In the genomic region with DNA sequence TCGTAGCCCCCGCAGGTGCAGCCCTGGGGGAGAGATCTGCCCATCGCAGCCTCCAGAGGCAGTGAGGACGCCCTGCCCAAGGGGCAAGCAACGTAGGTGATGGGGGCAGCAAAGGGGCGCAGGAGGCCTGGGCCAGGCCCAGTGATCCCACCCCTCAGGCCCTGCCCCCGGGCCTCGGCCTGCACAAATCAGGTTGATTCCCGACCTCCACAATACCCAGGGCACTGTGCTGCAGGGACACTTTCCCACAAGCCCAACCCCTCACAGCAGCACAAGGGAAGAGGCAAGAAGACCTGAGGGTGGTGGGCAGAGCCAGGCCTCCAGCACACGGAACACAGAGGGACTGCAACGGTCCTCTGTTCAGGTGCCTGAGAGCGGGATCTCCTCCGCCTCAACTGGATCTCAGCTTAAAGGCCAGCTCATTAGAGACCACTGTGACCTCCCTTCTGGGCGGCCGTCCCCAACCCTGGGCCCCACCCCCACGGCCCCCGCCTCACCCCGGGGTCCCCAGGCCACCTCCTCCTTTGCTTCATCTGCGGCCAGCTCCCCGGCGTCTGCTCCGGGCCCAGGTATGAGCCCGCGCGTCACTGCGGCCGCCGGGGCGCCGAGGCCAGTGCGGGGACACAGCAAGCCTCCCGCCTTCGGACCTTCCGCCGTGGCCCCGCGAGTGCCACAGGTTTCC, we compare ENCODE assay signal across 8 cellular contexts. TPM values are rescaled to one million over a fixed set of nuclear protein-coding genes. Genes with fewer than 3 reads are reported as not detected.
DNase-seq lines count a peak whose midpoint lies in the region; ATAC-seq, FAIRE-seq and TF ChIP-seq lines count a peak whose summit lies in the region.

No MANE protein-coding gene starts in this region.

- H3K27ac ChIP-seq in gastroesophageal sphincter, result peak overlapping the region; percentile 14 to 100 (median 94)
- peak overlapping the region; percentile 100 for H3K27ac ChIP-seq in psoas muscle

- TF ChIP-seq POLR2A in gastroesophageal sphincter (IDR thresholded peaks at IDR 0.05), result no peak

- intact Hi-C loops in psoas muscle (cut with DNase I), result loop anchor here in 1 of 2 donors (10.0 kb wide), 1 partner anchor 347 kb away; a partner anchor contains a TSS

- peak overlapping the region; percentile 92 for H3K4me3 Mint-ChIP-seq in activated CD4-positive, alpha-beta T cell treated with anti-CD3 and anti-CD28 coated beads, Interleukin-2, amount 10 ng/mL, durations not matched to agents 7 days and 5 days

- no peaks in the 10 kb centered on the region for H3K27me3 Mint-ChIP-seq in activated CD4-positive, alpha-beta T cell treated with anti-CD3 and anti-CD28 coated beads, Interleukin-2, amount 10 ng/mL, durations not matched to agents 7 days and 5 days

- no peak for FAIRE-seq in D721Med (lab: Jason Lieb, UNC)

- ATAC-seq in GM19023 (IDR thresholded peaks at IDR 0.05; ENCODE audit: unreplicated experiment) (peak; percentile 26), HG03175 (IDR thresholded peaks at IDR 0.05; ENCODE audit: unreplicated experiment) (peak; percentile 26), gastroesophageal sphincter (peak; percentile 19), psoas muscle (peak in 3 of 4 donors; percentile 14 to 22 (median 21))

- H3K27ac Mint-ChIP-seq in activated CD4-positive, alpha-beta T cell treated with anti-CD3 and anti-CD28 coated beads, Interleukin-2, amount 10 ng/mL, durations not matched to agents 7 days and 5 days, result peak overlapping the region; percentile 90

- no peak for TF ChIP-seq EP300 in gastroesophageal sphincter (IDR thresholded peaks at IDR 0.05)

- H3K27me3 ChIP-seq in BJ (ENCODE audit: control insufficient read depth, insufficient read depth, low read length) (no peaks in the 10 kb centered on the region), gastroesophageal sphincter (no peaks in the 10 kb centered on the region), psoas muscle (ENCODE audit: insufficient read depth in 3 of 3, low read length in 2 of 3) (no peaks in the 10 kb centered on the region)

- POLR2A ChIA-PET in BJ (lab: Charles Lee), result interaction anchor here (0.5 to 1.0 kb wide), 4 partner anchors 15 to 1674 kb away, joined by 3 to 8 read pairs (median 4); a partner anchor contains a TSS
- POLR2A ChIA-PET in activated CD4-positive, alpha-beta T cell treated with anti-CD3 and anti-CD28 coated beads, Interleukin-2, amount 10 ng/mL, durations not matched to agents 7 days and 5 days (lab: Charles Lee), result no interaction called here

- H3K36me3 ChIP-seq in BJ (ENCODE audit: control insufficient read depth, insufficient read depth, low read length), result peaks cover 2% of the 10 kb centered on the region; the same call in 1 of the 2 replicates
- no peaks in the 10 kb centered on the region for H3K36me3 ChIP-seq in gastroesophageal sphincter
- no peaks in the 10 kb centered on the region for H3K36me3 ChIP-seq in psoas muscle (ENCODE audit: insufficient read depth in 1 of 2, low read depth in 1 of 2)

- H3K9me3 ChIP-seq in gastroesophageal sphincter (no peaks in the 10 kb centered on the region), psoas muscle (no peaks in the 10 kb centered on the region)

- no peak for TF ChIP-seq CTCF in BJ (IDR thresholded peaks at IDR 0.05; ENCODE audit: insufficient read depth, low read depth, low read length)
- no peak for TF ChIP-seq CTCF in gastroesophageal sphincter (IDR thresholded peaks at IDR 0.05)
- TF ChIP-seq CTCF in psoas muscle (IDR thresholded peaks at IDR 0.05), result no peak
- no peak for TF ChIP-seq CTCF in D721Med (IDR thresholded peaks at IDR 0.05; ENCODE audit: insufficient read depth, missing control alignments)

- peaks cover 28% of the 10 kb centered on the region for H3K36me3 Mint-ChIP-seq in activated CD4-positive, alpha-beta T cell treated with anti-CD3 and anti-CD28 coated beads, Interleukin-2, amount 10 ng/mL, durations not matched to agents 7 days and 5 days (ENCODE audit: low read depth)

- 90% methylated on average over 2 of the region's 37 CpGs; no CpG with 5 or more reads in 1 of the 2 donors for WGBS in gastroesophageal sphincter (ENCODE audit: low coverage in 1 of 2), 2 donors
- WGBS in psoas muscle, 3 donors, result 9 to 13% (median 13%) methylated on average over 34 to 37 of the region's 37 CpGs

- H3K4me1 Mint-ChIP-seq in activated CD4-positive, alpha-beta T cell treated with anti-CD3 and anti-CD28 coated beads, Interleukin-2, amount 10 ng/mL, durations not matched to agents 7 days and 5 days, result peaks cover 45% of the 10 kb centered on the region

- CTCF ChIA-PET in BJ (lab: Yijun Ruan, JAX), result interaction anchor here (0.9 to 1.5 kb wide), 2 partner anchors 83 to 85 kb away, joined by 4 to 6 read pairs; no protein-coding TSS in a partner anchor
- CTCF ChIA-PET in activated CD4-positive, alpha-beta T cell treated with anti-CD3 and anti-CD28 coated beads, Interleukin-2, amount 10 ng/mL, durations not matched to agents 7 days and 5 days (lab: Charles Lee), result interaction anchor here (0.9 to 1.5 kb wide), 5 partner anchors 10 to 405 kb away, joined by 3 to 4 read pairs (median 3); a partner anchor contains a TSS

- no peak for DNase-seq in BJ (ENCODE audit: low read depth)
- no peak for DNase-seq in activated CD4-positive, alpha-beta T cell treated with anti-CD3 and anti-CD28 coated beads, Interleukin-2, amount 10 ng/mL, durations not matched to agents 7 days and 5 days
- DNase-seq in psoas muscle, result peak; percentile 19 to 54
- no peak for DNase-seq in D721Med (ENCODE audit: insufficient read length, low spot score)
- no peak for DNase-seq in KG1 (lab: John Stamatoyannopoulos, UW)

- H3K4me1 ChIP-seq in gastroesophageal sphincter, result peaks cover 5 to 54% (median 33%) of the 10 kb centered on the region in 3 donors
- peaks cover 36% of the 10 kb centered on the region for H3K4me1 ChIP-seq in psoas muscle

- H3K4me3 ChIP-seq in BJ (ENCODE audit: low read depth, low read length) (peak overlapping the region; percentile 91), gastroesophageal sphincter (peak overlapping the region; percentile 89 to 99), psoas muscle (peak overlapping the region; percentile 99)

- H3K9me3 Mint-ChIP-seq in activated CD4-positive, alpha-beta T cell treated with anti-CD3 and anti-CD28 coated beads, Interleukin-2, amount 10 ng/mL, durations not matched to agents 7 days and 5 days, result no peaks in the 10 kb centered on the region

RNA-seq across cellular contexts. Expression of a gene that starts 0.8 kb away (rescaled TPM):
- polyA plus RNA-seq in BJ (2011; rRNA removed) (539 and 933 TPM in 2 replicates), psoas muscle (100 to 1,000 TPM; 257 to 612 (median 345) TPM)
- 713 and 1,022 TPM in 2 replicates for polyA minus RNA-seq in BJ (2011; rRNA and poly(A)+ RNA removed)
- total RNA-seq in activated CD4-positive, alpha-beta T cell treated with anti-CD3 and anti-CD28 coated beads, Interleukin-2, amount 10 ng/mL, durations not matched to agents 7 days and 5 days, result 100 to 1,000 TPM; 267 to 285 TPM
- total RNA-seq in gastroesophageal sphincter (100 to 1,000 TPM; 256 to 385 (median 303) TPM), psoas muscle (100 to 1,000 TPM; 176 to 328 (median 256) TPM)

RNA-seq across cellular contexts. Expression of a gene that starts 21.4 kb away (rescaled TPM):
- polyA plus RNA-seq in BJ (2011; rRNA removed) (4.2 and 6.2 TPM in 2 replicates), psoas muscle (1 to 10 TPM; 5.7 to 8.2 (median 7.8) TPM)
- polyA minus RNA-seq in BJ (2011; rRNA and poly(A)+ RNA removed), result 0.87 and 1.4 TPM in 2 replicates
- total RNA-seq in activated CD4-positive, alpha-beta T cell treated with anti-CD3 and anti-CD28 coated beads, Interleukin-2, amount 10 ng/mL, durations not matched to agents 7 days and 5 days, result 10 to 100 TPM; 14.4 to 24.4 TPM
- total RNA-seq in gastroesophageal sphincter (10 to 100 TPM; 11.6 to 16.0 (median 14.6) TPM), psoas muscle (1 to 10 TPM; 3.6 to 6.5 (median 5.1) TPM)

RNA-seq across cellular contexts. Expression of a gene that starts 27.4 kb away (rescaled TPM):
- polyA plus RNA-seq in BJ (2011; rRNA removed), result 50.8 and 80.8 TPM in 2 replicates
- polyA minus RNA-seq in BJ (2011; rRNA and poly(A)+ RNA removed), result 13.0 and 25.2 TPM in 2 replicates
- 10 to 100 TPM; 38.6 to 44.1 TPM for total RNA-seq in activated CD4-positive, alpha-beta T cell treated with anti-CD3 and anti-CD28 coated beads, Interleukin-2, amount 10 ng/mL, durations not matched to agents 7 days and 5 days
- total RNA-seq in gastroesophageal sphincter, result 100 to 1,000 TPM in 2 of 4 donors, 10 to 100 TPM in 2; 50.2 to 394 (median 81.5) TPM
- total RNA-seq in psoas muscle, result 10 to 100 TPM; 35.7 to 43.4 (median 39.2) TPM
- polyA plus RNA-seq in psoas muscle, result 10 to 100 TPM; 70.9 to 86.2 (median 81.8) TPM

RNA-seq across cellular contexts. Expression of a gene that starts 58.4 kb away (rescaled TPM):
- polyA plus RNA-seq in BJ (2011; rRNA removed), result 282 and 373 TPM in 2 replicates
- 58.2 and 86.1 TPM in 2 replicates for polyA minus RNA-seq in BJ (2011; rRNA and poly(A)+ RNA removed)
- total RNA-seq in activated CD4-positive, alpha-beta T cell treated with anti-CD3 and anti-CD28 coated beads, Interleukin-2, amount 10 ng/mL, durations not matched to agents 7 days and 5 days, result 100 to 1,000 TPM; 207 to 260 TPM
- 100 to 1,000 TPM; 234 to 504 (median 299) TPM for total RNA-seq in gastroesophageal sphincter
- 100 to 1,000 TPM in 1 of 4 donors, 10 to 100 TPM in 3; 90.2 to 122 (median 92.8) TPM for total RNA-seq in psoas muscle
- 100 to 1,000 TPM; 161 to 271 (median 166) TPM for polyA plus RNA-seq in psoas muscle

Comparison
In these comparisons a context has a peak if more than half of its experiments do, and no peak if none do; other contexts are left out.
1. DNase-seq: peak in psoas muscle (2 of 2); none in BJ (single experiment), activated CD4-positive, alpha-beta T cell treated with anti-CD3 and anti-CD28 coated beads, Interleukin-2, amount 10 ng/mL, durations not matched to agents 7 days and 5 days (single experiment), D721Med (single experiment) and KG1 (single experiment).
2. Peak in every context shown above with its lines, with median percentiles within 50 percentile points of each other: H3K4me3 ChIP-seq and ATAC-seq.